Comparison of ENCODE assay signal across 18 cellular contexts in the genomic region with DNA sequence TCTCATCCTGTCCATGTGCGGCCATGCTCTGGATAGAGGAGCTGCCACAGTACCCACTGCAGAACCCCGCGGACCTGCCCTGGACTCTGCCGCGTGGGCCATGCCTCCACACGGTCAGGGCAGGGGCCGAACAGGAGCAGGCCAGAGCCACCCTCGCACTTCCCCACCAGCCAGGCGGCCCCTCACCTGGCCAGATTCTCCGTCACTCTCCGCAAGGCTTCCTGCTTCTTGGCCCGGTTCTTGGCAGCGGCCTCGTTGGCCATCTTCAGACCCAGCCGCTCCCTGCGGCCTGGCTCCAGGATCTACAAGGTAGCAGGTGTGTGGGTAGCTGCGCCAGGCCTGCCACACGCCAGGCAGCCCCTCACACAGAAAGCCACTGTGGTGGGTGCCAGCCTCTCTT. TPM values are rescaled to one million over a fixed set of nuclear protein-coding genes. Genes with fewer than 3 reads are reported as not detected.
DNase-seq lines count a peak whose midpoint lies in the region; ATAC-seq, FAIRE-seq and TF ChIP-seq lines count a peak whose summit lies in the region.
"Had no signal": no experiment of that assay in that cellular context is flagged by ENCODE, and none has a peak within 500 bp of the region (broad histone marks: within the 10 kb centered on the region; RNA-seq: fewer than 3 reads in every experiment).

No MANE protein-coding gene starts in this region.

- H3K4me2 ChIP-seq in H1 (ENCODE audit: insufficient read depth in 1 of 2, low read depth in 2 of 2, low read length in 2 of 2), result no peak overlapping the region
- H3K4me2 ChIP-seq: A549, BLaER1, GM23338, KMS-11 had no signal

- H3K27me3 ChIP-seq in H1 (replicated peaks in 1 of 4; ENCODE audit: control insufficient read depth in 3 of 4, extremely low read depth in 1 of 4, insufficient read depth in 3 of 4, low read length in 3 of 4) (0 out of 7 replicates have a peak, but pooled peaks cover 0 to 2% (median 0%) of the 10 kb centered on the region in 4 experiments), WERI-Rb-1 (ENCODE audit: insufficient read depth, low read depth, severe bottlenecking) (no peaks in the 10 kb centered on the region)
- H3K27me3 ChIP-seq: BLaER1 had no signal

- H3K27me3 Mint-ChIP-seq in stimulated activated naive CD8-positive, alpha-beta T cell treated with anti-CD3 and anti-CD28 coated beads, Interleukin-15, amount 100 ng/mL, for 72 hours, result no peaks in the 10 kb centered on the region
- H3K27me3 Mint-ChIP-seq: CD4-positive, alpha-beta memory T cell had no signal

- H3K23ac ChIP-seq in H1 (ENCODE audit: insufficient read length), result no peak overlapping the region

- FAIRE-seq in H1 (lab: Jason Lieb, UNC), result no peak
- FAIRE-seq: A549, HTR-8/SVneo had no signal

- H3K27ac ChIP-seq in H1 (ENCODE audit: low read depth, low read length) (no peak overlapping the region), WERI-Rb-1 (no peak overlapping the region)
- H3K27ac ChIP-seq: A549, BLaER1, KMS-11 had no signal

- no peaks in the 10 kb centered on the region for H3K79me2 ChIP-seq in H1 (ENCODE audit: control insufficient read depth in 1 of 2, insufficient read depth in 2 of 2, low read length in 2 of 2)

- TF ChIP-seq CTCF in H1 (IDR thresholded peaks at IDR 0.05; ENCODE audit: control extremely low read depth in 1 of 3, insufficient read depth in 1 of 3, low read depth in 1 of 3, low read length in 3 of 3) (no peak), WERI-Rb-1 (IDR thresholded peaks at IDR 0.05; ENCODE audit: low read depth, low read length) (no peak)

- no peak overlapping the region for H4K5ac ChIP-seq in H1 (ENCODE audit: insufficient read length, low read depth, low read length)

- TF ChIP-seq RAD21 in H1 (IDR thresholded peaks at IDR 0.05 in 1 of 2, conservative IDR thresholded peaks at IDR 0.05 in 1 of 2; ENCODE audit: low read depth in 2 of 2, low read length in 2 of 2), result no peak

- no peak for DNase-seq in stimulated activated naive CD8-positive, alpha-beta T cell treated with anti-CD3 and anti-CD28 coated beads, Interleukin-15, amount 100 ng/mL, for 72 hours
- DNase-seq in stimulated activated naive CD8-positive, alpha-beta T cell treated with anti-CD3 and anti-CD28 coated beads, Interleukin-15, Interleukin-2, amounts not matched to agents 100 U/mL and 50 U/mL, for 24 hours, result no peak
- DNase-seq in H1 (ENCODE audit: low read depth in 1 of 2, low spot score in 2 of 2), result no peak
- DNase-seq in WERI-Rb-1, result no peak
- DNase-seq in A172 (ENCODE audit: low spot score), result no peak
- DNase-seq: CD4-positive, alpha-beta memory T cell; DMS153; DMS79 treated with DMSO at 0.1 percent for 48 hours; GF-D8; H7; HFFc6 had no signal

- H2BK12ac ChIP-seq in H1 (ENCODE audit: low read depth, low read length), result no peak overlapping the region

- peaks cover 6 to 26% (median 17%) of the 10 kb centered on the region in 4 experiments; a peak in 6 of 8 replicates for H3K36me3 ChIP-seq in H1 (ENCODE audit: control insufficient read depth in 2 of 4, insufficient read depth in 4 of 4, low read length in 3 of 4)
- H3K36me3 ChIP-seq in WERI-Rb-1, result peaks cover 72% of the 10 kb centered on the region

- peaks cover 6% of the 10 kb centered on the region in 2 experiments for H4K20me1 ChIP-seq in H1 (replicated peaks in 1 of 2; ENCODE audit: control insufficient read depth in 1 of 2, insufficient read depth in 2 of 2, low read length in 2 of 2)

- no peak overlapping the region for H4K91ac ChIP-seq in H1 (replicated peaks; ENCODE audit: insufficient read length, low read length)

- no peak for TF ChIP-seq EP300 in H1 (IDR thresholded peaks at IDR 0.05; ENCODE audit: borderline replicate concordance in 1 of 2, low read depth in 2 of 2, low read length in 2 of 2)

- H3K9me3 ChIP-seq in H1 (ENCODE audit: insufficient read depth in 2 of 2, low read depth in 1 of 2, low read length in 1 of 2), result no peaks in the 10 kb centered on the region
- H3K9me3 ChIP-seq in WERI-Rb-1 (ENCODE audit: severe bottlenecking), result no peaks in the 10 kb centered on the region
- H3K9me3 ChIP-seq: A549, BLaER1 had no signal

- H3K9me3 Mint-ChIP-seq in stimulated activated naive CD8-positive, alpha-beta T cell treated with anti-CD3 and anti-CD28 coated beads, Interleukin-15, amount 100 ng/mL, for 72 hours, result no peaks in the 10 kb centered on the region
- H3K9me3 Mint-ChIP-seq: CD14-positive monocyte; CD4-positive, alpha-beta memory T cell; GM23338; HFFc6 had no signal

- H3K4me3 ChIP-seq in H1 (ENCODE audit: extremely low read depth in 1 of 4, insufficient read depth in 2 of 4, low read depth in 3 of 4, low read length in 4 of 4) (no peak overlapping the region), WERI-Rb-1 (ENCODE audit: low read depth, low read length) (no peak overlapping the region)
- H3K4me3 ChIP-seq: A549, BLaER1, GM23338 had no signal

- H4K8ac ChIP-seq in H1 (ENCODE audit: extremely low read depth, insufficient read depth, low read length), result peak overlapping the region; percentile 11; the same call in 1 of the 2 replicates

- H3K4me3 Mint-ChIP-seq in stimulated activated naive CD8-positive, alpha-beta T cell treated with anti-CD3 and anti-CD28 coated beads, Interleukin-15, amount 100 ng/mL, for 72 hours, result no peak overlapping the region
- H3K4me3 Mint-ChIP-seq: CD14-positive monocyte; CD4-positive, alpha-beta memory T cell; GM23338; HFFc6 had no signal

- no peak for ATAC-seq in stimulated activated naive CD8-positive, alpha-beta T cell treated with anti-CD3 and anti-CD28 coated beads, Interleukin-15, amount 100 ng/mL, for 72 hours
- no peak for ATAC-seq in stimulated activated naive CD8-positive, alpha-beta T cell treated with anti-CD3 and anti-CD28 coated beads, Interleukin-15, Interleukin-2, amounts not matched to agents 100 U/mL and 50 U/mL, for 24 hours
- ATAC-seq: A549, GM23338, HCT116 had no signal

- CTCF ChIA-PET in H1 (lab: Charles Lee; ENCODE audit: partially characterized antibody), result interaction anchor here (1.1 kb wide), 1 partner anchor 10 kb away, joined by 3 read pairs; a partner anchor contains a TSS

- no peaks in the 10 kb centered on the region for H3K4me1 ChIP-seq in H1 (replicated peaks in 1 of 4; ENCODE audit: control insufficient read depth in 3 of 4, insufficient read depth in 4 of 4, low read length in 3 of 4)
- H3K4me1 ChIP-seq: A549, BLaER1 had no signal

- H2BK5ac ChIP-seq in H1 (ENCODE audit: low read depth, low read length), result no peak overlapping the region

- no peak overlapping the region for H3K9ac ChIP-seq in H1 (replicated peaks in 1 of 4; ENCODE audit: extremely low read depth in 1 of 4, low read depth in 3 of 4, low read length in 3 of 4)
- H3K9ac ChIP-seq: BLaER1, KMS-11 had no signal

- no peak overlapping the region for H3K14ac ChIP-seq in H1 (ENCODE audit: insufficient read length)

- H2BK20ac ChIP-seq in H1 (ENCODE audit: low read length), result no peak overlapping the region

- no peak overlapping the region for H3K4ac ChIP-seq in H1 (replicated peaks; ENCODE audit: insufficient read length, low read depth, low read length)

- no peak for TF ChIP-seq POLR2A in H1 (IDR thresholded peaks at IDR 0.05; ENCODE audit: control extremely low read depth in 1 of 2, low read depth in 2 of 2, low read length in 2 of 2)

- no peak overlapping the region for H3K18ac ChIP-seq in H1 (ENCODE audit: extremely low read depth, low read length)

- POLR2A ChIA-PET in H1 (lab: Charles Lee; ENCODE audit: partially characterized antibody), result interaction anchor here (1.5 to 5.3 kb wide), 3 partner anchors 8 to 17 kb away, joined by 3 to 24 read pairs (median 15); a partner anchor contains a TSS

- no peak overlapping the region for H2BK15ac ChIP-seq in H1 (ENCODE audit: low read length)

- H3K23me2 ChIP-seq in H1 (ENCODE audit: low read depth, low read length), result no peaks in the 10 kb centered on the region

- H2AK5ac ChIP-seq in H1 (ENCODE audit: low read depth, low read length), result no peak overlapping the region

- H2AFZ ChIP-seq in H1 (ENCODE audit: low read length), result no peak overlapping the region
- H2AFZ ChIP-seq: GM23338 had no signal

- 85% methylated on average over 18 of the region's 18 CpGs; no CpG with 5 or more reads in 1 of the 2 experiments for WGBS in H1 (ENCODE audit: extremely low coverage in 1 of 2, insufficient coverage in 1 of 2, insufficient read length in 1 of 2, insufficient replicate concordance in 2 of 2, low coverage in 1 of 2, low lambda C conversion rate in 2 of 2, missing lambda C conversion rate in 1 of 2), 2 experiments

- H3K27ac Mint-ChIP-seq in stimulated activated naive CD8-positive, alpha-beta T cell treated with anti-CD3 and anti-CD28 coated beads, Interleukin-15, amount 100 ng/mL, for 72 hours, result peak overlapping the region; percentile 3 to 79
- H3K27ac Mint-ChIP-seq: GM23338, HFFc6 had no signal

- no peak overlapping the region for H3K56ac ChIP-seq in H1 (replicated peaks; ENCODE audit: insufficient read length, low read depth, low read length)

- H3K79me1 ChIP-seq in H1 (ENCODE audit: low read depth, low read length), result no peaks in the 10 kb centered on the region

- H3K4me1 Mint-ChIP-seq in stimulated activated naive CD8-positive, alpha-beta T cell treated with anti-CD3 and anti-CD28 coated beads, Interleukin-15, amount 100 ng/mL, for 72 hours, result peaks cover 6% of the 10 kb centered on the region
- H3K4me1 Mint-ChIP-seq: CD14-positive monocyte had no signal

- H2BK120ac ChIP-seq in H1 (replicated peaks; ENCODE audit: low read depth, low read length), result no peak overlapping the region

RNA-seq across cellular contexts. Expression of a gene that starts 3.8 kb away (rescaled TPM):
- not detected in 2 replicates for total RNA-seq in H1 (2021; fragmentation: NEBNext Ultra II Directional; extraction: Animal tissue kit (Norgen Biotek cat#: 25700))
- polyA plus RNA-seq in H1 (2011; rRNA removed), result not detected in 2 replicates
- not detected for polyA plus RNA-seq in H1 (2011; cell fraction: cytosol; rRNA removed)
- polyA plus RNA-seq in H1 (2011; cell fraction: nucleus; rRNA removed), result not detected
- not detected in 4 replicates for polyA plus RNA-seq in H1 (2012, experiment 1 of 2)
- polyA plus RNA-seq in H1 (2012, experiment 2 of 2), result not detected
- polyA plus RNA-seq in H1 (2013, experiment 1 of 2), result not detected
- 0.02 TPM for polyA plus RNA-seq in H1 (2013, experiment 2 of 2)
- polyA minus RNA-seq in H1 (2011; rRNA and poly(A)+ RNA removed), result 0.13 TPM in 1 of 2 replicates, not detected in the other
- not detected for polyA minus RNA-seq in H1 (2011; cell fraction: cytosol; rRNA and poly(A)+ RNA removed)
- not detected for polyA minus RNA-seq in H1 (2011; cell fraction: nucleus; rRNA and poly(A)+ RNA removed)
- not detected in 2 replicates for total RNA-seq in A172 (2014; rRNA removed; shearing (Covaris generic))
- total RNA-seq: CD4-positive, alpha-beta memory T cell; GM23338; H7; HFFc6 had no signal
- polyA plus RNA-seq: A549; CD14-positive monocyte; CD4-positive, alpha-beta memory T cell; GM23338 had no signal

RNA-seq across cellular contexts. Expression of a gene that starts 9.6 kb away (rescaled TPM):
- total RNA-seq in H1 (2021; fragmentation: NEBNext Ultra II Directional; extraction: Animal tissue kit (Norgen Biotek cat#: 25700)), result 16.0 and 18.6 TPM in 2 replicates
- 12.2 and 16.7 TPM in 2 replicates for polyA plus RNA-seq in H1 (2011; rRNA removed)
- 18.9 TPM for polyA plus RNA-seq in H1 (2011; cell fraction: cytosol; rRNA removed)
- polyA plus RNA-seq in H1 (2011; cell fraction: nucleus; rRNA removed), result 17.1 TPM
- 10.7 to 15.4 TPM (median 14.2 TPM) in 4 replicates for polyA plus RNA-seq in H1 (2012, experiment 1 of 2)
- 10.9 TPM for polyA plus RNA-seq in H1 (2012, experiment 2 of 2)
- polyA plus RNA-seq in H1 (2013, experiment 1 of 2), result 9.0 TPM
- 9.0 TPM for polyA plus RNA-seq in H1 (2013, experiment 2 of 2)
- 4.1 and 5.7 TPM in 2 replicates for polyA minus RNA-seq in H1 (2011; rRNA and poly(A)+ RNA removed)
- 5.6 TPM for polyA minus RNA-seq in H1 (2011; cell fraction: cytosol; rRNA and poly(A)+ RNA removed)
- polyA minus RNA-seq in H1 (2011; cell fraction: nucleus; rRNA and poly(A)+ RNA removed), result 4.3 TPM
- 12.0 and 12.8 TPM in 2 replicates for total RNA-seq in A172 (2014; rRNA removed; shearing (Covaris generic))

RNA-seq across cellular contexts. Expression of a gene that starts 12.7 kb away (rescaled TPM):
- 62.2 and 65.5 TPM in 2 replicates for total RNA-seq in H1 (2021; fragmentation: NEBNext Ultra II Directional; extraction: Animal tissue kit (Norgen Biotek cat#: 25700))
- polyA plus RNA-seq in H1 (2011; rRNA removed), result 42.3 and 74.8 TPM in 2 replicates
- 42.6 TPM for polyA plus RNA-seq in H1 (2011; cell fraction: cytosol; rRNA removed)
- 58.0 TPM for polyA plus RNA-seq in H1 (2011; cell fraction: nucleus; rRNA removed)
- 49.8 to 57.4 TPM (median 51.5 TPM) in 4 replicates for polyA plus RNA-seq in H1 (2012, experiment 1 of 2)
- 59.6 TPM for polyA plus RNA-seq in H1 (2012, experiment 2 of 2)
- polyA plus RNA-seq in H1 (2013, experiment 1 of 2), result 53.6 TPM
- polyA plus RNA-seq in H1 (2013, experiment 2 of 2), result 60.2 TPM
- 47.2 and 62.3 TPM in 2 replicates for polyA minus RNA-seq in H1 (2011; rRNA and poly(A)+ RNA removed)
- polyA minus RNA-seq in H1 (2011; cell fraction: cytosol; rRNA and poly(A)+ RNA removed), result 46.5 TPM
- 33.3 TPM for polyA minus RNA-seq in H1 (2011; cell fraction: nucleus; rRNA and poly(A)+ RNA removed)
- 15.6 and 22.8 TPM in 2 replicates for total RNA-seq in A172 (2014; rRNA removed; shearing (Covaris generic))

RNA-seq across cellular contexts. Expression of a gene that starts 15.2 kb away (rescaled TPM):
- 0.42 and 0.48 TPM in 2 replicates for total RNA-seq in H1 (2021; fragmentation: NEBNext Ultra II Directional; extraction: Animal tissue kit (Norgen Biotek cat#: 25700))
- polyA plus RNA-seq in H1 (2011; rRNA removed), result 0.17 and 0.19 TPM in 2 replicates
- polyA plus RNA-seq in H1 (2011; cell fraction: cytosol; rRNA removed), result 0.08 TPM
- not detected for polyA plus RNA-seq in H1 (2011; cell fraction: nucleus; rRNA removed)
- polyA plus RNA-seq in H1 (2012, experiment 1 of 2), result 0.31 TPM in 2 of 4 replicates, not detected in the others
- polyA plus RNA-seq in H1 (2012, experiment 2 of 2), result not detected
- 0.04 TPM for polyA plus RNA-seq in H1 (2013, experiment 1 of 2)
- polyA plus RNA-seq in H1 (2013, experiment 2 of 2), result 0.09 TPM
- not detected in 2 replicates for polyA minus RNA-seq in H1 (2011; rRNA and poly(A)+ RNA removed)
- polyA minus RNA-seq in H1 (2011; cell fraction: cytosol; rRNA and poly(A)+ RNA removed), result not detected
- polyA minus RNA-seq in H1 (2011; cell fraction: nucleus; rRNA and poly(A)+ RNA removed), result not detected
- total RNA-seq in A172 (2014; rRNA removed; shearing (Covaris generic)), result not detected in 2 replicates
- total RNA-seq: CD4-positive, alpha-beta memory T cell; GM23338; H7; HFFc6 had no signal
- polyA plus RNA-seq: A549; CD14-positive monocyte; CD4-positive, alpha-beta memory T cell; GM23338 had no signal

RNA-seq across cellular contexts. Expression of a gene that starts 43.7 kb away (rescaled TPM):
- total RNA-seq in H1 (2021; fragmentation: NEBNext Ultra II Directional; extraction: Animal tissue kit (Norgen Biotek cat#: 25700)), result 148 and 157 TPM in 2 replicates
- 110 and 183 TPM in 2 replicates for polyA plus RNA-seq in H1 (2011; rRNA removed)
- polyA plus RNA-seq in H1 (2011; cell fraction: cytosol; rRNA removed), result 111 TPM
- polyA plus RNA-seq in H1 (2011; cell fraction: nucleus; rRNA removed), result 127 TPM
- 74.1 to 161 TPM (median 156 TPM) in 4 replicates for polyA plus RNA-seq in H1 (2012, experiment 1 of 2)
- 175 TPM for polyA plus RNA-seq in H1 (2012, experiment 2 of 2)
- 102 TPM for polyA plus RNA-seq in H1 (2013, experiment 1 of 2)
- 94.5 TPM for polyA plus RNA-seq in H1 (2013, experiment 2 of 2)
- polyA minus RNA-seq in H1 (2011; rRNA and poly(A)+ RNA removed), result 47.6 and 69.7 TPM in 2 replicates
- 67.6 TPM for polyA minus RNA-seq in H1 (2011; cell fraction: cytosol; rRNA and poly(A)+ RNA removed)
- polyA minus RNA-seq in H1 (2011; cell fraction: nucleus; rRNA and poly(A)+ RNA removed), result 43.8 TPM
- total RNA-seq in A172 (2014; rRNA removed; shearing (Covaris generic)), result 62.6 and 83.8 TPM in 2 replicates
